ENCODE assay signal across 19 cellular contexts in genomic region chr3:27353221-27353620, GRCh38.
"Had no signal": no experiment of that assay in that cellular context is flagged by ENCODE, and none has a peak within 500 bp of the region (broad histone marks: within the 10 kb centered on the region; RNA-seq: fewer than 3 reads in every experiment).

No MANE protein-coding gene starts in this region.

- H3K4me3 Mint-ChIP-seq: activated CD4-positive, alpha-beta memory T cell treated with anti-CD3 and anti-CD28 coated beads for 36 hours; activated CD4-positive, alpha-beta T cell treated with anti-CD3 and anti-CD28 coated beads for 36 hours; activated CD8-positive, alpha-beta memory T cell treated with anti-CD3 and anti-CD28 coated beads, Interleukin-2, amount 10 ng/mL, durations not matched to agents 7 days and 5 days; brain; dendritic cell treated with granulocyte-macrophage colony-stimulating factor and Interleukin-4, amounts not matched to agents 40 ng/mL and 50 ng/mL, for 4 days; nephron had no signal

- H3K27me3 Mint-ChIP-seq: activated CD4-positive, alpha-beta memory T cell treated with anti-CD3 and anti-CD28 coated beads for 36 hours; activated CD4-positive, alpha-beta T cell treated with anti-CD3 and anti-CD28 coated beads for 36 hours; dendritic cell treated with granulocyte-macrophage colony-stimulating factor and Interleukin-4, amounts not matched to agents 40 ng/mL and 50 ng/mL, for 4 days had no signal

- H3K27ac Mint-ChIP-seq: activated CD4-positive, alpha-beta memory T cell treated with anti-CD3 and anti-CD28 coated beads for 36 hours; activated CD4-positive, alpha-beta T cell treated with anti-CD3 and anti-CD28 coated beads for 36 hours; activated CD8-positive, alpha-beta memory T cell treated with anti-CD3 and anti-CD28 coated beads, Interleukin-2, amount 10 ng/mL, durations not matched to agents 7 days and 5 days; activated naive CD4-positive, alpha-beta T cell treated with anti-CD3 and anti-CD28 coated beads, Interleukin-2, amount 50 U/mL, for 72 hours; brain; dendritic cell treated with granulocyte-macrophage colony-stimulating factor and Interleukin-4, amounts not matched to agents 40 ng/mL and 50 ng/mL, for 4 days; nephron had no signal

- H3K4me1 Mint-ChIP-seq: nephron had no signal

- DNase-seq: activated CD4-positive, alpha-beta memory T cell treated with anti-CD3 and anti-CD28 coated beads for 36 hours; activated CD4-positive, alpha-beta T cell treated with anti-CD3 and anti-CD28 coated beads for 36 hours; activated CD8-positive, alpha-beta memory T cell treated with anti-CD3 and anti-CD28 coated beads, Interleukin-2, amount 10 ng/mL, durations not matched to agents 7 days and 5 days; activated gamma-delta T cell; activated T-cell treated with anti-CD3 and anti-CD28 coated beads, Interleukin-2, amount 50 U/mL, for 1 hour; amygdala; effector memory CD4-positive, alpha-beta T cell; foreskin melanocyte; nucleus accumbens; posterior cingulate gyrus; small intestine; stimulated activated CD4-positive, alpha-beta T cell treated with anti-CD3 and anti-CD28 coated beads, Interleukin-4, amount 100 ng/mL, for 24 hours; stimulated activated naive CD4-positive, alpha-beta T cell treated with Interleukin-2 at 50 U/mL for 16 hours; trophoblast cell had no signal

- ATAC-seq: activated CD4-positive, alpha-beta T cell treated with anti-CD3 and anti-CD28 coated beads for 36 hours; activated CD8-positive, alpha-beta memory T cell treated with anti-CD3 and anti-CD28 coated beads, Interleukin-2, amount 10 ng/mL, durations not matched to agents 7 days and 5 days; activated naive CD4-positive, alpha-beta T cell treated with anti-CD3 and anti-CD28 coated beads, Interleukin-2, amount 50 U/mL, for 72 hours; SK-N-SH treated with all-trans-retinoic acid at 6 μM for 48 hours had no signal

- H3K36me3 Mint-ChIP-seq: activated CD4-positive, alpha-beta memory T cell treated with anti-CD3 and anti-CD28 coated beads for 36 hours; activated naive CD4-positive, alpha-beta T cell treated with anti-CD3 and anti-CD28 coated beads, Interleukin-2, amount 50 U/mL, for 72 hours had no signal

- H3K9me3 Mint-ChIP-seq: activated CD4-positive, alpha-beta memory T cell treated with anti-CD3 and anti-CD28 coated beads for 36 hours; activated naive CD4-positive, alpha-beta T cell treated with anti-CD3 and anti-CD28 coated beads, Interleukin-2, amount 50 U/mL, for 72 hours; brain; dendritic cell treated with granulocyte-macrophage colony-stimulating factor and Interleukin-4, amounts not matched to agents 40 ng/mL and 50 ng/mL, for 4 days; nephron had no signal
